In genomic region chr16:2296662-2297505, GRCh38 we compare ENCODE assay signal across 1 cellular context.
TF ChIP-seq lines count a peak whose summit lies in the region.

No MANE protein-coding gene starts in this region.

TF ChIP-seq in SK-N-SH treated with all-trans-retinoic acid at 6 μM for 48 hours, 23 proteins besides CTCF, POLR2A, EP300 and RAD21 (continued from another document):
- TF ChIP-seq OSR1 (CRISPR knock-in tag; IDR thresholded peaks at IDR 0.05) (no peak), ZFP30 (CRISPR knock-in tag; IDR thresholded peaks at IDR 0.05) (no peak), TOX (CRISPR knock-in tag; IDR thresholded peaks at IDR 0.05; ENCODE audit: borderline replicate concordance) (no peak)
